ENCODE assay signal across 14 cellular contexts in genomic region chr14:91371990-91372375, GRCh38. TPM values are rescaled to one million over a fixed set of nuclear protein-coding genes. Genes with fewer than 3 reads are reported as not detected.
DNase-seq lines count a peak whose midpoint lies in the region; ATAC-seq and TF ChIP-seq lines count a peak whose summit lies in the region.
"Had no signal": no experiment of that assay in that cellular context is flagged by ENCODE, and none has a peak within 500 bp of the region (broad histone marks: within the 10 kb centered on the region; RNA-seq: fewer than 3 reads in every experiment).

No MANE protein-coding gene starts in this region.

- no peak for ATAC-seq in stimulated activated naive CD8-positive, alpha-beta T cell treated with anti-CD3 and anti-CD28 coated beads, Interleukin-15, amount 100 ng/mL, for 72 hours
- ATAC-seq: left ventricle myocardium superior, WTC11 had no signal

- no peak for TF ChIP-seq CTCF in RWPE1 (conservative IDR thresholded peaks at IDR 0.05; ENCODE audit: low read depth)
- TF ChIP-seq CTCF in colonic mucosa (IDR thresholded peaks at IDR 0.05) = no peak
- TF ChIP-seq CTCF in mammary epithelial cell (conservative IDR thresholded peaks at IDR 0.05 in 1 of 2, IDR thresholded peaks at IDR 0.05 in 1 of 2; ENCODE audit: extremely low read depth in 1 of 2, insufficient read depth in 1 of 2, low read depth in 1 of 2, low read length in 2 of 2) = no peak

- H3K27me3 ChIP-seq in colonic mucosa (no peaks in the 10 kb centered on the region), mammary epithelial cell (ENCODE audit: insufficient read depth, low read length) (no peaks in the 10 kb centered on the region)

- peaks cover 33% of the 10 kb centered on the region for H3K36me3 Mint-ChIP-seq in activated T-cell treated with anti-CD3 and anti-CD28 coated beads, Interleukin-2, amount 50 U/mL, for 24 hours (ENCODE audit: low read depth)
- H3K36me3 Mint-ChIP-seq: WTC11 had no signal

- no peak overlapping the region for H2AFZ ChIP-seq in mammary epithelial cell (ENCODE audit: low read depth, low read length)

- no peaks in the 10 kb centered on the region for H3K9me3 Mint-ChIP-seq in activated T-cell treated with anti-CD3 and anti-CD28 coated beads, Interleukin-2, amount 50 U/mL, for 24 hours
- no peaks in the 10 kb centered on the region for H3K9me3 Mint-ChIP-seq in stimulated activated naive CD8-positive, alpha-beta T cell treated with anti-CD3 and anti-CD28 coated beads, Interleukin-15, amount 100 ng/mL, for 72 hours
- H3K9me3 Mint-ChIP-seq: WTC11 had no signal

- H3K9me3 ChIP-seq in colonic mucosa = no peaks in the 10 kb centered on the region
- H3K9me3 ChIP-seq in mammary epithelial cell (replicated peaks; ENCODE audit: insufficient read depth, low read length) = no peaks in the 10 kb centered on the region

- CTCF ChIA-PET in RWPE1 (lab: Yijun Ruan, JAX) (interaction anchor here (0.5 to 0.7 kb wide), 3 partner anchors 45 to 49 kb away, joined by 3 to 8 read pairs (median 4); no protein-coding TSS in a partner anchor), mammary epithelial cell (lab: Charles Lee; ENCODE audit: low non-redundant PET) (no interaction called here)

- POLR2A ChIA-PET in RWPE1 (lab: Yijun Ruan, JAX; ENCODE audit: low non-redundant PET) = no interaction called here

- H3K4me3 ChIP-seq in colonic mucosa (no peak overlapping the region), mammary epithelial cell (replicated peaks in 1 of 3; ENCODE audit: insufficient read depth in 1 of 3, low read depth in 2 of 3, low read length in 3 of 3) (no peak overlapping the region)
- H3K4me3 ChIP-seq: smooth muscle cell had no signal

- peaks cover 99% of the 10 kb centered on the region for H3K4me1 Mint-ChIP-seq in activated T-cell treated with anti-CD3 and anti-CD28 coated beads, Interleukin-2, amount 50 U/mL, for 24 hours (ENCODE audit: low read depth)
- peaks cover 100% of the 10 kb centered on the region for H3K4me1 Mint-ChIP-seq in stimulated activated naive CD8-positive, alpha-beta T cell treated with anti-CD3 and anti-CD28 coated beads, Interleukin-15, amount 100 ng/mL, for 72 hours

- peak overlapping the region in 1 of 2 donors; percentile 47 for H3K9ac ChIP-seq in colonic mucosa (ENCODE audit: low read depth in 2 of 2, low read length in 2 of 2)
- no peak overlapping the region for H3K9ac ChIP-seq in mammary epithelial cell (ENCODE audit: insufficient read depth, low read length)

- 92% methylated on average over 2 of the region's 4 CpGs for WGBS in mammary epithelial cell (ENCODE audit: low coverage, missing lambda C conversion rate)

- no peaks in the 10 kb centered on the region for H3K36me3 ChIP-seq in colonic mucosa
- H3K36me3 ChIP-seq in mammary epithelial cell (ENCODE audit: insufficient read depth, low read length) = no peaks in the 10 kb centered on the region

- H4K20me1 ChIP-seq in mammary epithelial cell (ENCODE audit: insufficient read depth, low read length) = no peaks in the 10 kb centered on the region

- no peaks in the 10 kb centered on the region for H3K27me3 Mint-ChIP-seq in activated T-cell treated with anti-CD3 and anti-CD28 coated beads, Interleukin-2, amount 50 U/mL, for 24 hours
- H3K27me3 Mint-ChIP-seq in stimulated activated naive CD8-positive, alpha-beta T cell treated with anti-CD3 and anti-CD28 coated beads, Interleukin-15, amount 100 ng/mL, for 72 hours = no peaks in the 10 kb centered on the region

- H3K4me1 ChIP-seq in colonic mucosa = peaks cover 5% of the 10 kb centered on the region
- H3K4me1 ChIP-seq in mammary epithelial cell (ENCODE audit: insufficient read depth, low read length) = peaks cover 19% of the 10 kb centered on the region

- no peaks in the 10 kb centered on the region for H3K79me2 ChIP-seq in mammary epithelial cell (ENCODE audit: insufficient read depth, low read length)

- peak overlapping the region; percentile 93 for H3K27ac ChIP-seq in RWPE1
- H3K27ac ChIP-seq in colonic mucosa = peak overlapping the region; percentile 18
- no peak overlapping the region for H3K27ac ChIP-seq in mammary epithelial cell (ENCODE audit: insufficient read depth, low read depth, low read length)

- intact Hi-C loops in colonic mucosa (cut with DNase I) = no loop called here
- intact Hi-C loops in mammary epithelial cell (cut with micrococcal nuclease) = loop anchor here (5.0 kb wide), 1 partner anchor 45 kb away; the partner anchor contains the start of gene CCDC88C

- peak overlapping the region; percentile 94 for H3K27ac Mint-ChIP-seq in activated T-cell treated with anti-CD3 and anti-CD28 coated beads, Interleukin-2, amount 50 U/mL, for 24 hours
- peak overlapping the region; percentile 84 to 88 for H3K27ac Mint-ChIP-seq in stimulated activated naive CD8-positive, alpha-beta T cell treated with anti-CD3 and anti-CD28 coated beads, Interleukin-15, amount 100 ng/mL, for 72 hours
- H3K27ac Mint-ChIP-seq: WTC11 had no signal

- BruUV-seq in mammary epithelial cell (replicated peaks; lab: Mats Ljungman, UMichigan) = no TSS peak

- DNase-seq in activated T-cell treated with anti-CD3 and anti-CD28 coated beads, Interleukin-2, amount 50 U/mL, for 24 hours = no peak
- no peak for DNase-seq in activated T-cell treated with anti-CD3 and anti-CD28 coated beads, Interleukin-2, amount 50 U/mL, for 48 hours
- DNase-seq in RWPE1 (ENCODE audit: low spot score) (no peak), colonic mucosa (no peak), mammary epithelial cell (no peak), NAMALWA (ENCODE audit: low spot score) (no peak)
- DNase-seq in stimulated activated naive CD8-positive, alpha-beta T cell treated with anti-CD3 and anti-CD28 coated beads, Interleukin-15, amount 100 ng/mL, for 72 hours = no peak
- no peak for DNase-seq in stimulated activated CD4-positive, alpha-beta T cell treated with anti-CD3 and anti-CD28 coated beads, Interleukin-4, amount 100 ng/mL, for 24 hours
- DNase-seq: left ventricle myocardium superior, NCI-H82, occipital lobe, SIG-M5 had no signal

- in situ Hi-C loops in mammary epithelial cell (cut with MboI; ENCODE audit: low sequenced_read_pairs in 2 of 2) = no loop called here

- no peak overlapping the region for H3K4me2 ChIP-seq in mammary epithelial cell (ENCODE audit: insufficient read depth, low read depth, low read length)
- H3K4me2 ChIP-seq: smooth muscle cell had no signal

- dilution Hi-C loops in mammary epithelial cell (cut with HindIII; ENCODE audit: low sequenced_read_pairs) = loop anchor here (5.0 to 10.0 kb wide), 3 partner anchors 65 to 157 kb away; no protein-coding TSS in a partner anchor

- peak overlapping the region; percentile 49 for H3K4me3 Mint-ChIP-seq in activated T-cell treated with anti-CD3 and anti-CD28 coated beads, Interleukin-2, amount 50 U/mL, for 24 hours
- peak overlapping the region; percentile 78 to 88 for H3K4me3 Mint-ChIP-seq in stimulated activated naive CD8-positive, alpha-beta T cell treated with anti-CD3 and anti-CD28 coated beads, Interleukin-15, amount 100 ng/mL, for 72 hours
- H3K4me3 Mint-ChIP-seq: WTC11 had no signal

RNA-seq across cellular contexts. Expression of gene CCDC88C, which starts 45.6 kb away (rescaled TPM):
- total RNA-seq in colonic mucosa = 10 to 100 TPM; 45.6 to 48.0 TPM
- total RNA-seq in mammary epithelial cell = 1 to 10 TPM; 2.0 to 4.7 TPM
- 1.4 TPM for polyA plus RNA-seq in mammary epithelial cell
- polyA minus RNA-seq in mammary epithelial cell = 0.47 TPM
- polyA plus RNA-seq: smooth muscle cell had no signal

Comparison
In these comparisons a context has a peak if more than half of its experiments do, and no peak if none do; other contexts are left out.
1. RNA of gene CCDC88C, which starts 45.6 kb away (total RNA-seq): 45.6 to 48.0 TPM in colonic mucosa; 2.0 to 4.7 TPM in mammary epithelial cell; every median in the first group is over 4 times any median in the second.